8 cellular contexts compared by ENCODE assay signal in the genomic region with DNA sequence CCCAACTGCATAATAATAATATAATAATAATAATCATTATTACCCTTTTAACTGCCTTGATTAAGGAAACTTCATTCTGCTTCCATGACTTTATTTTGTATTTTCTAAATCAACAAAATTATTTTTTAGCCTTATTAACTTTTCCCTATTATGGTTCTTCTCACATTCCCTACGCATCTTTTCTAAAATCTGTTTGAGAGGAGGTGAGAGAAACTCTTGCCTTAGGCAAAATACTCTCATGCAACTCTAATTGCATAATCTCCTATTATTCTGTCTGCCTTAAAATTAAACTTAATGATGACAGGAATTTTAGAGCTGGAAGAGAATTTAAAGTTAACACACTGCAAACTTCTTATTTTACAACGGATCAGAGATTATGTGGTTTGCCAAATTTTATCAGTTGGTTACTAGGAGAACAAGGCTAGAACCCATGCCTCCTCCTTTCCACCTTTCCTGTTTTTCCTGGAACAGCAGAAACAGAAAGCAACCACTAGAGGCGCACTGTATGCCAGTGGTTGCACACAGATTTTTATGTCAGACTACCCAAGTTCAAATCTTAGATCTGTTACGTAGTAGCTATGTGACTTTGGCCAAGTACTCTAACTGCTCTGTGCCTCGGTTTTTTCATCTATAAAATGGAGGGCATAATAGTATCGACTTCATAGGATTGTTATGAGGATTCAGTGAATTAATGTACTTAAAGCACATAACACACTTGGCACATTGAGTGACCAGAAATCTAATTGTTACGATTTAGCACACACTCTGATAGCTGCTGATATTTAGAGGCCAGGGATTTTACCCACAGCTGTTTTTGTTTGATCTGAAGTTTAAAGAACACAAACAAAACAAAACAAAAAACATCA.
DNase-seq lines count a peak whose midpoint lies in the region; ATAC-seq and TF ChIP-seq lines count a peak whose summit lies in the region.

No MANE protein-coding gene starts in this region.

- H3K9me2 ChIP-seq in SU-DHL-6 (replicated peaks; ENCODE audit: insufficient read depth, low read length) = no peaks in the 10 kb centered on the region

- H4K20me1 ChIP-seq in SU-DHL-6 (ENCODE audit: low read depth, low read length) = no peaks in the 10 kb centered on the region

- DNase-seq in DMS 273 (lab: John Stamatoyannopoulos, UW; ENCODE audit: unreplicated experiment) (peak; percentile 71), DMS 273 treated with DMSO at 0.1 percent for 48 hours (lab: John Stamatoyannopoulos, UW) (no peak), HL-60 (ENCODE audit: low read depth in 1 of 2, low spot score in 1 of 2) (peak; percentile 38 to 42), glomerular visceral epithelial cell (ENCODE audit: extremely low spot score) (peak; percentile 29), activated gamma-delta T cell treated with Interleukin-2 at 50 U/mL for 16 hours (no peak)

- H3K4me3 ChIP-seq in HL-60 (replicated peaks; ENCODE audit: insufficient read depth, low read length) = no peak overlapping the region
- no peak overlapping the region for H3K4me3 ChIP-seq in SU-DHL-6 (ENCODE audit: insufficient read depth, low read length, poor library complexity, severe bottlenecking)

- no peak overlapping the region for H2AFZ ChIP-seq in SU-DHL-6 (ENCODE audit: low read depth, low read length, severe bottlenecking)

- TF ChIP-seq CTCF in HL-60 (IDR thresholded peaks at IDR 0.05; ENCODE audit: insufficient read depth, low read length) = peak; percentile 85
- peak; percentile 91 for TF ChIP-seq CTCF in SU-DHL-6 (IDR thresholded peaks at IDR 0.05; ENCODE audit: insufficient read depth, low read length, poor library complexity, severe bottlenecking)

- H3K27me3 ChIP-seq in HL-60 (ENCODE audit: insufficient read depth, poor library complexity, severe bottlenecking) (no peaks in the 10 kb centered on the region), SU-DHL-6 (ENCODE audit: low read length) (no peaks in the 10 kb centered on the region)

- peaks cover under 1% of the 10 kb centered on the region; the same call in 1 of the 2 replicates for H3K79me2 ChIP-seq in SU-DHL-6 (ENCODE audit: insufficient read depth, low read length)

- H3F3A ChIP-seq in SU-DHL-6 (ENCODE audit: insufficient read depth) = peaks cover 15% of the 10 kb centered on the region

- no peak overlapping the region for H3K27ac ChIP-seq in HL-60 (replicated peaks)
- no peak overlapping the region for H3K27ac ChIP-seq in SU-DHL-6 (ENCODE audit: low read depth, low read length)

- ATAC-seq in GM18909 (IDR thresholded peaks at IDR 0.05; ENCODE audit: poor library complexity, unreplicated experiment) (no peak), HG03342 (IDR thresholded peaks at IDR 0.05; ENCODE audit: unreplicated experiment) (no peak)

- no peak overlapping the region for H3K4me2 ChIP-seq in SU-DHL-6 (ENCODE audit: low read depth, low read length, poor library complexity, severe bottlenecking)

- no peak overlapping the region for H3K9ac ChIP-seq in SU-DHL-6 (ENCODE audit: low read length)

- no peaks in the 10 kb centered on the region for H3K36me3 ChIP-seq in SU-DHL-6 (ENCODE audit: low read length)

- no peaks in the 10 kb centered on the region for H3K9me3 ChIP-seq in SU-DHL-6 (ENCODE audit: insufficient read depth, low read length)

Comparison
In these comparisons a context has a peak if more than half of its experiments do, and no peak if none do; other contexts are left out.
1. DNase-seq: peak in DMS 273 (single experiment), HL-60 (2 of 2) and glomerular visceral epithelial cell (single experiment); none in DMS 273 treated with DMSO at 0.1 percent for 48 hours (single experiment) and activated gamma-delta T cell treated with Interleukin-2 at 50 U/mL for 16 hours (single experiment).